In genomic region chr20:41249371-41249770, GRCh38 we compare ENCODE assay signal across 9 cellular contexts.
DNase-seq lines count a peak whose midpoint lies in the region; ATAC-seq and TF ChIP-seq lines count a peak whose summit lies in the region.
"Had no signal": no experiment of that assay in that cellular context is flagged by ENCODE, and none has a peak within 500 bp of the region (broad histone marks: within the 10 kb centered on the region; RNA-seq: fewer than 3 reads in every experiment).

No MANE protein-coding gene starts in this region.

- no peaks in the 10 kb centered on the region for H3K36me3 ChIP-seq in A673 (ENCODE audit: insufficient read depth, low read length, poor library complexity, severe bottlenecking)

- no peaks in the 10 kb centered on the region for H3K9me3 ChIP-seq in A673 (ENCODE audit: low read depth, low read length, poor library complexity, severe bottlenecking)

- CTCF ChIA-PET in A673 (lab: Charles Lee): no interaction called here

- peak; percentile 49 for DNase-seq in A673 (ENCODE audit: low spot score)
- DNase-seq in astrocyte of the cerebellum (ENCODE audit: low read depth): peak; percentile 55
- DNase-seq in iris pigment epithelial cell (ENCODE audit: low read depth): peak; percentile 97
- DNase-seq in stimulated activated effector memory CD8-positive, alpha-beta T cell treated with anti-CD3 and anti-CD28 coated beads, Interleukin-12 subunit alpha, Interleukin-12 subunit beta, amount 100 ng/mL, for 72 hours (ENCODE audit: low spot score in 2 of 2): no peak
- DNase-seq in NCI-H128 (lab: John Stamatoyannopoulos, UW; ENCODE audit: unreplicated experiment): no peak
- no peak for DNase-seq in NCI-H510A (lab: John Stamatoyannopoulos, UW)
- DNase-seq in NCI-H187 (lab: John Stamatoyannopoulos, UW): no peak
- DNase-seq: DND-41 had no signal

- H3K9me3 Mint-ChIP-seq in stimulated activated effector memory CD8-positive, alpha-beta T cell treated with anti-CD3 and anti-CD28 coated beads, Interleukin-12 subunit alpha, Interleukin-12 subunit beta, amount 100 ng/mL, for 72 hours: no peaks in the 10 kb centered on the region

- H3K27me3 ChIP-seq in A673 (replicated peaks; ENCODE audit: insufficient read depth, low read depth, low read length, poor library complexity): no peaks in the 10 kb centered on the region

- BruUV-seq in A673 (replicated peaks; lab: Mats Ljungman, UMichigan): no TSS peak

- TF ChIP-seq CTCF in A673 (conservative IDR thresholded peaks at IDR 0.05; ENCODE audit: low read depth, low read length) (no peak), astrocyte of the cerebellum (IDR thresholded peaks at IDR 0.05; ENCODE audit: low read depth, low read length, missing control alignments) (no peak)

- intact Hi-C loops in A673 (cut with micrococcal nuclease; ENCODE audit: unreplicated experiment): no loop called here

- no peak overlapping the region for H3K27ac ChIP-seq in A673 (ENCODE audit: low read depth, low read length, poor library complexity, severe bottlenecking)

- H3K27ac Mint-ChIP-seq in stimulated activated effector memory CD8-positive, alpha-beta T cell treated with anti-CD3 and anti-CD28 coated beads, Interleukin-12 subunit alpha, Interleukin-12 subunit beta, amount 100 ng/mL, for 72 hours: no peak overlapping the region

- POLR2A ChIA-PET in A673 (lab: Charles Lee; ENCODE audit: low non-redundant PET): no interaction called here

- ATAC-seq in HG02884 (IDR thresholded peaks at IDR 0.05; ENCODE audit: unreplicated experiment): peak; percentile 78
- peak; percentile 70 for ATAC-seq in stimulated activated effector memory CD8-positive, alpha-beta T cell treated with anti-CD3 and anti-CD28 coated beads, Interleukin-12 subunit alpha, Interleukin-12 subunit beta, amount 100 ng/mL, for 72 hours

- peaks cover 10% of the 10 kb centered on the region for H3K4me1 ChIP-seq in A673 (ENCODE audit: insufficient read depth, low read length, poor library complexity, severe bottlenecking)

- no peak overlapping the region for H3K4me3 Mint-ChIP-seq in stimulated activated effector memory CD8-positive, alpha-beta T cell treated with anti-CD3 and anti-CD28 coated beads, Interleukin-12 subunit alpha, Interleukin-12 subunit beta, amount 100 ng/mL, for 72 hours

- H3K4me1 Mint-ChIP-seq in stimulated activated effector memory CD8-positive, alpha-beta T cell treated with anti-CD3 and anti-CD28 coated beads, Interleukin-12 subunit alpha, Interleukin-12 subunit beta, amount 100 ng/mL, for 72 hours: no peaks in the 10 kb centered on the region

- in situ Hi-C loops in astrocyte of the cerebellum (cut with HindIII; ENCODE audit: low sequenced_read_pairs): no loop called here

- no peaks in the 10 kb centered on the region for H3K36me3 Mint-ChIP-seq in stimulated activated effector memory CD8-positive, alpha-beta T cell treated with anti-CD3 and anti-CD28 coated beads, Interleukin-12 subunit alpha, Interleukin-12 subunit beta, amount 100 ng/mL, for 72 hours

- H3K4me3 ChIP-seq in A673 (ENCODE audit: low read depth, low read length, poor library complexity, severe bottlenecking): no peak overlapping the region
- no peak overlapping the region for H3K4me3 ChIP-seq in astrocyte of the cerebellum (ENCODE audit: low read depth, low read length)

Comparison
In these comparisons a context has a peak if more than half of its experiments do, and no peak if none do; other contexts are left out.
1. DNase-seq: peak in A673 (single experiment), astrocyte of the cerebellum (single experiment) and iris pigment epithelial cell (single experiment); none in stimulated activated effector memory CD8-positive, alpha-beta T cell treated with anti-CD3 and anti-CD28 coated beads, Interleukin-12 subunit alpha, Interleukin-12 subunit beta, amount 100 ng/mL, for 72 hours (0 of 2), NCI-H128 (single experiment), NCI-H510A (single experiment) and NCI-H187 (0 of 2).